Comparison of ENCODE assay signal across 35 cellular contexts in genomic region chr22:42383851-42384417, GRCh38. TPM values are rescaled to one million over a fixed set of nuclear protein-coding genes. Genes with fewer than 3 reads are reported as not detected.
"Had no signal": no experiment of that assay in that cellular context is flagged by ENCODE, and none has a peak within 500 bp of the region (broad histone marks: within the 10 kb centered on the region; RNA-seq: fewer than 3 reads in every experiment).

No MANE protein-coding gene starts in this region.

- H3K9ac ChIP-seq: KMS-11 had no signal

- H3K27me3 ChIP-seq: brain microvascular endothelial cell, cardiac muscle cell, Peyer's patch had no signal

- H3K36me3 Mint-ChIP-seq: activated naive CD8-positive, alpha-beta T cell treated with anti-CD3 and anti-CD28 coated beads for 36 hours had no signal

- H3K27me3 Mint-ChIP-seq: activated CD4-positive, alpha-beta T cell treated with anti-CD3 and anti-CD28 coated beads, Interleukin-2, amount 10 ng/mL, durations not matched to agents 24 days and 14 days; activated CD8-positive, alpha-beta T cell treated with anti-CD3 and anti-CD28 coated beads for 36 hours; activated naive CD8-positive, alpha-beta T cell treated with anti-CD3 and anti-CD28 coated beads for 36 hours; activated T-helper 17 cell treated with anti-CD3 and anti-CD28 coated beads, Interleukin-2, amount 50 U/mL, for 72 hours had no signal

- H3K4me3 ChIP-seq: cardiac muscle cell, Peyer's patch, SJCRH30, SK-N-MC had no signal

- H3K4me1 Mint-ChIP-seq: activated CD4-positive, alpha-beta T cell treated with anti-CD3 and anti-CD28 coated beads, Interleukin-2, amount 10 ng/mL, durations not matched to agents 24 days and 14 days; activated naive CD8-positive, alpha-beta T cell treated with anti-CD3 and anti-CD28 coated beads for 36 hours; activated T-helper 17 cell treated with anti-CD3 and anti-CD28 coated beads, Interleukin-2, amount 50 U/mL, for 72 hours had no signal

- H3K27ac Mint-ChIP-seq: activated CD4-positive, alpha-beta T cell treated with anti-CD3 and anti-CD28 coated beads, Interleukin-2, amount 10 ng/mL, durations not matched to agents 24 days and 14 days; activated CD8-positive, alpha-beta T cell treated with anti-CD3 and anti-CD28 coated beads for 36 hours; activated naive CD8-positive, alpha-beta T cell treated with anti-CD3 and anti-CD28 coated beads for 36 hours; activated T-cell treated with anti-CD3 and anti-CD28 coated beads, Interleukin-2, amount 50 U/mL, for 72 hours; activated T-helper 17 cell treated with anti-CD3 and anti-CD28 coated beads, Interleukin-2, amount 50 U/mL, for 72 hours had no signal

- H3K9me3 Mint-ChIP-seq: activated CD4-positive, alpha-beta T cell treated with anti-CD3 and anti-CD28 coated beads, Interleukin-2, amount 10 ng/mL, durations not matched to agents 24 days and 14 days; activated CD8-positive, alpha-beta T cell treated with anti-CD3 and anti-CD28 coated beads for 36 hours; activated naive CD8-positive, alpha-beta T cell treated with anti-CD3 and anti-CD28 coated beads for 36 hours; activated T-cell treated with anti-CD3 and anti-CD28 coated beads, Interleukin-2, amount 50 U/mL, for 72 hours; activated T-helper 17 cell treated with anti-CD3 and anti-CD28 coated beads, Interleukin-2, amount 50 U/mL, for 72 hours had no signal

- H3K4me3 Mint-ChIP-seq: activated CD4-positive, alpha-beta T cell treated with anti-CD3 and anti-CD28 coated beads, Interleukin-2, amount 10 ng/mL, durations not matched to agents 24 days and 14 days; activated CD8-positive, alpha-beta T cell treated with anti-CD3 and anti-CD28 coated beads for 36 hours; activated naive CD8-positive, alpha-beta T cell treated with anti-CD3 and anti-CD28 coated beads for 36 hours; activated T-cell treated with anti-CD3 and anti-CD28 coated beads, Interleukin-2, amount 50 U/mL, for 72 hours; activated T-helper 17 cell treated with anti-CD3 and anti-CD28 coated beads, Interleukin-2, amount 50 U/mL, for 72 hours had no signal

- H3K36me3 ChIP-seq: brain microvascular endothelial cell, cardiac muscle cell, Peyer's patch, SJCRH30, WERI-Rb-1 had no signal

- H3K9me3 ChIP-seq: Peyer's patch, SJCRH30 had no signal

- H3K4me2 ChIP-seq: KMS-11 had no signal

- ATAC-seq: activated CD8-positive, alpha-beta T cell treated with anti-CD3 and anti-CD28 coated beads for 36 hours; activated T-cell treated with anti-CD3 and anti-CD28 coated beads, Interleukin-2, amount 50 U/mL, for 72 hours; activated T-helper 17 cell treated with anti-CD3 and anti-CD28 coated beads, Interleukin-2, amount 50 U/mL, for 72 hours; PC-3 had no signal

- H3K27ac ChIP-seq: brain microvascular endothelial cell, cardiac muscle cell, KMS-11, Peyer's patch, RWPE1, SJCRH30, SK-N-MC, WERI-Rb-1 had no signal

- DNase-seq: activated CD4-positive, alpha-beta T cell treated with anti-CD3 and anti-CD28 coated beads, Interleukin-2, amount 10 ng/mL, durations not matched to agents 24 days and 14 days; activated CD4-positive, alpha-beta T cell treated with anti-CD3 and anti-CD28 coated beads, Interleukin-2, amount 50 U/mL, for 4 hours; activated CD4-positive, CD25-positive, alpha-beta regulatory T cell; activated CD8-positive, alpha-beta T cell treated with anti-CD3 and anti-CD28 coated beads for 36 hours; activated effector memory CD4-positive, alpha-beta T cell treated with anti-CD3 and anti-CD28 coated beads, Interleukin-2, amount 50 U/mL, for 16 hours; activated naive CD4-positive, alpha-beta T cell; activated naive CD4-positive, alpha-beta T cell treated with anti-CD3 and anti-CD28 coated beads, Interleukin-2, amount 50 U/mL, for 16 hours; activated naive CD8-positive, alpha-beta T cell treated with anti-CD3 and anti-CD28 coated beads for 36 hours; activated T-cell treated with anti-CD3 and anti-CD28 coated beads, Interleukin-2, amount 50 U/mL, for 1 hour; activated T-cell treated with anti-CD3 and anti-CD28 coated beads, Interleukin-2, amount 50 U/mL, for 72 hours; amniotic stem cell; aorta; brain microvascular endothelial cell; cerebellar nuclear complex; NCI-H1105; NCI-H1417 treated with DMSO at 0.1 percent for 48 hours; NCI-H1694; NCI-H1930; NCI-H2081 treated with DMSO at 0.1 percent for 48 hours; NCI-H226; NCI-H446 treated with DMSO at 0.1 percent for 48 hours; NCI-H524; NK-92 treated with Interleukin-12 subunit alpha and Interleukin-12 subunit beta, amount 100 ng/mL, for 24 hours; PC-3; Peyer's patch; SHP77; SJCRH30; T1000; WERI-Rb-1 had no signal

- H3K4me1 ChIP-seq: Peyer's patch had no signal

RNA-seq across cellular contexts. Expression of gene NFAM1, which starts 48.3 kb away (rescaled TPM):
- total RNA-seq: M059J had no signal
